In genomic region chr6:27188206-27188884, GRCh38 we compare ENCODE assay signal across 1 cellular context.
TF ChIP-seq lines count a peak whose summit lies in the region.

No MANE protein-coding gene starts in this region.

TF ChIP-seq in K562, 482 proteins besides CTCF, POLR2A, EP300 and RAD21 (continued from another document and continues in another):
- TF ChIP-seq TAF7 (tag; IDR thresholded peaks at IDR 0.05) (peak; percentile 61), ARID4B (CRISPR knock-in tag; IDR thresholded peaks at IDR 0.05) (no peak), JUNB (CRISPR knock-in tag; conservative IDR thresholded peaks at IDR 0.05) (no peak), C11orf30 (IDR thresholded peaks at IDR 0.05; ENCODE audit: low read depth) (peak; percentile 17; the same call in 1 of the 2 replicates), ZNF75A (CRISPR knock-in tag; IDR thresholded peaks at IDR 0.05) (no peak), PCBP1 (IDR thresholded peaks at IDR 0.05; ENCODE audit: low read depth, low read length, poor library complexity, severe bottlenecking) (no peak), ZNF668 (CRISPR knock-in tag; IDR thresholded peaks at IDR 0.05) (no peak), SP2 (IDR thresholded peaks at IDR 0.05; ENCODE audit: extremely low read depth, low read depth, low read length, poor library complexity, severe bottlenecking) (no peak), TSC22D4 (tag; IDR thresholded peaks at IDR 0.05) (no peak), ZNF740 (CRISPR knock-in tag; IDR thresholded peaks at IDR 0.05) (peak; percentile 17; the same call in 1 of the 2 replicates), ZNF740 (tag; IDR thresholded peaks at IDR 0.05) (peak in 1 of 2 experiments; percentile 43; a peak in 1 of 4 replicates), ZNF551 (CRISPR knock-in tag; IDR thresholded peaks at IDR 0.05) (no peak), ASH1L (IDR thresholded peaks at IDR 0.05; ENCODE audit: borderline replicate concordance, low read depth, partially characterized antibody) (peak; percentile 39), CHD4 (IDR thresholded peaks at IDR 0.05; ENCODE audit: insufficient read depth, insufficient replicate concordance, low read depth, low read length, poor library complexity, severe bottlenecking) (no peak), NFYB (IDR thresholded peaks at IDR 0.05; ENCODE audit: extremely low read depth, insufficient read length) (no peak), MAFF (IDR thresholded peaks at IDR 0.05; ENCODE audit: low read length) (0 out of 2 replicates have a peak, but pooled peaks have one; percentile 5), PTRF (tag; IDR thresholded peaks at IDR 0.05) (no peak), SIX5 (IDR thresholded peaks at IDR 0.05; ENCODE audit: borderline replicate concordance in 1 of 2, insufficient read depth in 1 of 2, low read depth in 1 of 2, low read length in 2 of 2) (no peak), PHB2 (IDR thresholded peaks at IDR 0.05; ENCODE audit: low read depth) (no peak), OTX1 (CRISPR knock-in tag; IDR thresholded peaks at IDR 0.05) (no peak), ELF1 (tag; IDR thresholded peaks at IDR 0.05) (peak; percentile 83), KAT7 (CRISPR knock-in tag; IDR thresholded peaks at IDR 0.05; ENCODE audit: borderline replicate concordance) (no peak; the same call in 1 of the 2 replicates), ETV1 (tag; conservative IDR thresholded peaks at IDR 0.05; ENCODE audit: low read depth) (peak; percentile 81), HNRNPL (IDR thresholded peaks at IDR 0.05; ENCODE audit: low read depth, low read length) (no peak), PREB (CRISPR knock-in tag; IDR thresholded peaks at IDR 0.05) (no peak), MEF2D (tag; conservative IDR thresholded peaks at IDR 0.05; ENCODE audit: low read depth) (no peak), NFRKB (IDR thresholded peaks at IDR 0.05; ENCODE audit: low read depth) (peak; percentile 96; the same call in 1 of the 2 replicates), PTTG1 (tag; IDR thresholded peaks at IDR 0.05; ENCODE audit: low read depth) (no peak), ARID3B (CRISPR knock-in tag; IDR thresholded peaks at IDR 0.05; ENCODE audit: borderline replicate concordance) (no peak), ZBTB12 (CRISPR knock-in tag; IDR thresholded peaks at IDR 0.05) (no peak), ZFP91 (CRISPR knock-in tag; IDR thresholded peaks at IDR 0.05) (no peak), CREBBP (IDR thresholded peaks at IDR 0.05; ENCODE audit: low read depth, low read length) (no peak), SREBF2 (CRISPR knock-in tag; IDR thresholded peaks at IDR 0.05) (no peak), CAMTA2 (CRISPR knock-in tag; conservative IDR thresholded peaks at IDR 0.05) (no peak), THAP7 (CRISPR knock-in tag; IDR thresholded peaks at IDR 0.05) (no peak), PPARD (CRISPR knock-in tag; IDR thresholded peaks at IDR 0.05) (no peak), ZNF316 (IDR thresholded peaks at IDR 0.05) (0 out of 2 replicates have a peak, but pooled peaks have one; percentile 22), TCF7 (IDR thresholded peaks at IDR 0.05; ENCODE audit: borderline replicate concordance) (0 out of 2 replicates have a peak, but pooled peaks have one; percentile 21), GMEB1 (CRISPR knock-in tag; IDR thresholded peaks at IDR 0.05) (no peak), ETS2 (tag; IDR thresholded peaks at IDR 0.05; ENCODE audit: borderline replicate concordance, poor library complexity, severe bottlenecking) (no peak), SAP30 (IDR thresholded peaks at IDR 0.05; ENCODE audit: borderline replicate concordance, insufficient read depth, low read depth, low read length, poor library complexity, severe bottlenecking) (no peak), HES1 (IDR thresholded peaks at IDR 0.05; ENCODE audit: low read depth) (no peak), PATZ1 (CRISPR knock-in tag; IDR thresholded peaks at IDR 0.05; ENCODE audit: borderline replicate concordance) (no peak), CCNT2 (IDR thresholded peaks at IDR 0.05; ENCODE audit: borderline replicate concordance, extremely low read depth, insufficient read length, low read depth, low read length) (no peak), MYNN (IDR thresholded peaks at IDR 0.05) (no peak), MYNN (CRISPR knock-in tag; IDR thresholded peaks at IDR 0.05) (no peak), TRIM28 (IDR thresholded peaks at IDR 0.05) (0 out of 2 replicates have a peak, but pooled peaks have one; percentile 13), SMARCC2 (IDR thresholded peaks at IDR 0.05; ENCODE audit: low read depth) (peak; percentile 13; the same call in 1 of the 2 replicates), BRCA1 (IDR thresholded peaks at IDR 0.05) (no peak), BRCA1 (CRISPR knock-in tag; IDR thresholded peaks at IDR 0.05) (no peak), ZBTB8A (IDR thresholded peaks at IDR 0.05; ENCODE audit: partially characterized antibody) (no peak), ZNF12 (CRISPR knock-in tag; IDR thresholded peaks at IDR 0.05) (0 out of 2 replicates have a peak, but pooled peaks have one; percentile 65), L3MBTL2 (IDR thresholded peaks at IDR 0.05) (peak; percentile 62), CBX8 (IDR thresholded peaks at IDR 0.05; ENCODE audit: borderline replicate concordance, extremely low read depth, low read depth, low read length, poor library complexity, severe bottlenecking) (no peak)
